ENCODE assay signal across 1 cellular context in the genomic region with DNA sequence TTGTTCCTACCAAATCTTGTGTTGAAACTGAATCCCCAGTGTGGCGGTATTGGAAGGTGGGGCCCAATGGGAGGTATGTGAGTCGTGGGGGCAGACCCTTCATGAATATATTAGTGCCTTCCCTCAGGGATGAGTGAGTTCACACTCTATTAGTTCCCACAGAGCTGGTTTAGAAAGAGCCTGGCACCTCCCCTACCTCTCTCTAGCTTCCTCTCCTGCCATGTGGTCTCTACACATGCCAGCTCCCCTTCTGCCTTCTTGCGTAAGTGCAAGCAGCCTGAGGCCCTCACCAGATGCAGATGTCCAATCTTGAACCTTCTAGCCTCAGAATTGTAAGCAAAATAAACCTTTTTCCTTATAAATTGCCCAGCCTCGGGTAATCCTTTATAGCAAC.
TF ChIP-seq lines count a peak whose summit lies in the region.

No MANE protein-coding gene starts in this region.

TF ChIP-seq in GM23338, 12 proteins besides CTCF, POLR2A, EP300 and RAD21 (continued from another document):
- TF ChIP-seq, protein P1, sequence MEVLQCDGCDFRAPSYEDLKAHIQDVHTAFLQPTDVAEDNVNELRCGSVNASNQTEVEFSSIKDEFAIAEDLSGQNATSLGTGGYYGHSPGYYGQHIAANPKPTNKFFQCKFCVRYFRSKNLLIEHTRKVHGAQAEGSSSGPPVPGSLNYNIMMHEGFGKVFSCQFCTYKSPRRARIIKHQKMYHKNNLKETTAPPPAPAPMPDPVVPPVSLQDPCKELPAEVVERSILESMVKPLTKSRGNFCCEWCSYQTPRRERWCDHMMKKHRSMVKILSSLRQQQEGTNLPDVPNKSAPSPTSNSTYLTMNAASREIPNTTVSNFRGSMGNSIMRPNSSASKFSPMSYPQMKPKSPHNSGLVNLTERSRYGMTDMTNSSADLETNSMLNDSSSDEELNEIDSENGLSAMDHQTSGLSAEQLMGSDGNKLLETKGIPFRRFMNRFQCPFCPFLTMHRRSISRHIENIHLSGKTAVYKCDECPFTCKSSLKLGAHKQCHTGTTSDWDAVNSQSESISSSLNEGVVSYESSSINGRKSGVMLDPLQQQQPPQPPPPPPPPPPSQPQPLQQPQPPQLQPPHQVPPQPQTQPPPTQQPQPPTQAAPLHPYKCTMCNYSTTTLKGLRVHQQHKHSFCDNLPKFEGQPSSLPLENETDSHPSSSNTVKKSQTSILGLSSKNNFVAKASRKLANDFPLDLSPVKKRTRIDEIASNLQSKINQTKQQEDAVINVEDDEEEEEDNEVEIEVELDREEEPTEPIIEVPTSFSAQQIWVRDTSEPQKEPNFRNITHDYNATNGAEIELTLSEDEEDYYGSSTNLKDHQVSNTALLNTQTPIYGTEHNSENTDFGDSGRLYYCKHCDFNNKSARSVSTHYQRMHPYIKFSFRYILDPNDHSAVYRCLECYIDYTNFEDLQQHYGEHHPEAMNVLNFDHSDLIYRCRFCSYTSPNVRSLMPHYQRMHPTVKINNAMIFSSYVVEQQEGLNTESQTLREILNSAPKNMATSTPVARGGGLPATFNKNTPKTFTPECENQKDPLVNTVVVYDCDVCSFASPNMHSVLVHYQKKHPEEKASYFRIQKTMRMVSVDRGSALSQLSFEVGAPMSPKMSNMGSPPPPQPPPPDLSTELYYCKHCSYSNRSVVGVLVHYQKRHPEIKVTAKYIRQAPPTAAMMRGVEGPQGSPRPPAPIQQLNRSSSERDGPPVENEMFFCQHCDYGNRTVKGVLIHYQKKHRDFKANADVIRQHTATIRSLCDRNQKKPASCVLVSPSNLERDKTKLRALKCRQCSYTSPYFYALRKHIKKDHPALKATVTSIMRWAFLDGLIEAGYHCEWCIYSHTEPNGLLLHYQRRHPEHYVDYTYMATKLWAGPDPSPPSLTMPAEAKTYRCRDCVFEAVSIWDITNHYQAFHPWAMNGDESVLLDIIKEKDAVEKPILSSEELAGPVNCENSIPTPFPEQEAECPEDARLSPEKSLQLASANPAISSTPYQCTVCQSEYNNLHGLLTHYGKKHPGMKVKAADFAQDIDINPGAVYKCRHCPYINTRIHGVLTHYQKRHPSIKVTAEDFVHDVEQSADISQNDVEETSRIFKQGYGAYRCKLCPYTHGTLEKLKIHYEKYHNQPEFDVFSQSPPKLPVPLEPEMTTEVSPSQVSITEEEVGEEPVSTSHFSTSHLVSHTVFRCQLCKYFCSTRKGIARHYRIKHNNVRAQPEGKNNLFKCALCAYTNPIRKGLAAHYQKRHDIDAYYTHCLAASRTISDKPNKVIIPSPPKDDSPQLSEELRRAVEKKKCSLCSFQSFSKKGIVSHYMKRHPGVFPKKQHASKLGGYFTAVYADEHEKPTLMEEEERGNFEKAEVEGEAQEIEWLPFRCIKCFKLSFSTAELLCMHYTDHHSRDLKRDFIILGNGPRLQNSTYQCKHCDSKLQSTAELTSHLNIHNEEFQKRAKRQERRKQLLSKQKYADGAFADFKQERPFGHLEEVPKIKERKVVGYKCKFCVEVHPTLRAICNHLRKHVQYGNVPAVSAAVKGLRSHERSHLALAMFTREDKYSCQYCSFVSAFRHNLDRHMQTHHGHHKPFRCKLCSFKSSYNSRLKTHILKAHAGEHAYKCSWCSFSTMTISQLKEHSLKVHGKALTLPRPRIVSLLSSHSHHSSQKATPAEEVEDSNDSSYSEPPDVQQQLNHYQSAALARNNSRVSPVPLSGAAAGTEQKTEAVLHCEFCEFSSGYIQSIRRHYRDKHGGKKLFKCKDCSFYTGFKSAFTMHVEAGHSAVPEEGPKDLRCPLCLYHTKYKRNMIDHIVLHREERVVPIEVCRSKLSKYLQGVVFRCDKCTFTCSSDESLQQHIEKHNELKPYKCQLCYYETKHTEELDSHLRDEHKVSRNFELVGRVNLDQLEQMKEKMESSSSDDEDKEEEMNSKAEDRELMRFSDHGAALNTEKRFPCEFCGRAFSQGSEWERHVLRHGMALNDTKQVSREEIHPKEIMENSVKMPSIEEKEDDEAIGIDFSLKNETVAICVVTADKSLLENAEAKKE (CRISPR knock-in tag; IDR thresholded peaks at IDR 0.05): no peak
- TF ChIP-seq, protein P2, sequence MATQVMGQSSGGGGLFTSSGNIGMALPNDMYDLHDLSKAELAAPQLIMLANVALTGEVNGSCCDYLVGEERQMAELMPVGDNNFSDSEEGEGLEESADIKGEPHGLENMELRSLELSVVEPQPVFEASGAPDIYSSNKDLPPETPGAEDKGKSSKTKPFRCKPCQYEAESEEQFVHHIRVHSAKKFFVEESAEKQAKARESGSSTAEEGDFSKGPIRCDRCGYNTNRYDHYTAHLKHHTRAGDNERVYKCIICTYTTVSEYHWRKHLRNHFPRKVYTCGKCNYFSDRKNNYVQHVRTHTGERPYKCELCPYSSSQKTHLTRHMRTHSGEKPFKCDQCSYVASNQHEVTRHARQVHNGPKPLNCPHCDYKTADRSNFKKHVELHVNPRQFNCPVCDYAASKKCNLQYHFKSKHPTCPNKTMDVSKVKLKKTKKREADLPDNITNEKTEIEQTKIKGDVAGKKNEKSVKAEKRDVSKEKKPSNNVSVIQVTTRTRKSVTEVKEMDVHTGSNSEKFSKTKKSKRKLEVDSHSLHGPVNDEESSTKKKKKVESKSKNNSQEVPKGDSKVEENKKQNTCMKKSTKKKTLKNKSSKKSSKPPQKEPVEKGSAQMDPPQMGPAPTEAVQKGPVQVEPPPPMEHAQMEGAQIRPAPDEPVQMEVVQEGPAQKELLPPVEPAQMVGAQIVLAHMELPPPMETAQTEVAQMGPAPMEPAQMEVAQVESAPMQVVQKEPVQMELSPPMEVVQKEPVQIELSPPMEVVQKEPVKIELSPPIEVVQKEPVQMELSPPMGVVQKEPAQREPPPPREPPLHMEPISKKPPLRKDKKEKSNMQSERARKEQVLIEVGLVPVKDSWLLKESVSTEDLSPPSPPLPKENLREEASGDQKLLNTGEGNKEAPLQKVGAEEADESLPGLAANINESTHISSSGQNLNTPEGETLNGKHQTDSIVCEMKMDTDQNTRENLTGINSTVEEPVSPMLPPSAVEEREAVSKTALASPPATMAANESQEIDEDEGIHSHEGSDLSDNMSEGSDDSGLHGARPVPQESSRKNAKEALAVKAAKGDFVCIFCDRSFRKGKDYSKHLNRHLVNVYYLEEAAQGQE (IDR thresholded peaks at IDR 0.05; ENCODE audit: unreplicated experiment): no peak
